In the genomic region with DNA sequence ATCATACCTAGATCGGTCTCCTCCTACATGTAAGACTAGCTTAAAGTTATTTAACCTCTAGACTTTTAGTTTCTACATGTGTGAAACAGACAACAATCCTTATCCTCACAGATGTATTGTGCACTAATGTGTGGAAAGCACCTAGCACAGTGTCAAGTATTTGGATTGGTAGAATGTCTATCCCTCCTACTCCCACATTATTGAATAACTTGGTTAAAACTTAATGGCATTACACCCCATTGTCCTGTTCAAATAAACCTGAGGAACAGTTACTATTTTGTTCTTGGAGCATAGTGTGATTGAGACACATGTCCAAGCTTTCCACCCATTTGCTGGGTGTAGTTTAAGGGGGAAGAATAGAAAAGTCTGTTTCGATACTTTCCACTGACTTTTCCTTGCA, we compare ENCODE assay signal across 9 cellular contexts.
"Had no signal": no experiment of that assay in that cellular context is flagged by ENCODE, and none has a peak within 500 bp of the region (broad histone marks: within the 10 kb centered on the region; RNA-seq: fewer than 3 reads in every experiment).

No MANE protein-coding gene starts in this region.

- H3K27ac Mint-ChIP-seq: GM23338, H9, HFFc6 had no signal

- H3K4me1 ChIP-seq: HAP-1 had no signal

- H3K9me3 ChIP-seq: HAP-1 had no signal

- H3K27ac ChIP-seq: GM23248 had no signal

- H3K4me1 Mint-ChIP-seq: GM23338 had no signal

- H3K36me3 ChIP-seq: HAP-1 had no signal

- H3K4me2 ChIP-seq: GM23338 had no signal

- H3K4me3 Mint-ChIP-seq: GM23338, H9, HFFc6 had no signal

- DNase-seq: GM23248, GOT3, H7, H9, HCEC 1CT, HFFc6 had no signal

- H3K4me3 ChIP-seq: GM23248, GM23338, HAP-1 had no signal

- ATAC-seq: GM23338, HCT116 had no signal

- H3K9me3 Mint-ChIP-seq: GM23338, H9, HFFc6 had no signal

- H2AFZ ChIP-seq: GM23248, GM23338 had no signal

- H3K9ac ChIP-seq: GM23248 had no signal
